In genomic region chr9:129495422-129496186, GRCh38 we compare ENCODE assay signal across 8 cellular contexts.
A peak's percentile ranks its signal among the peaks of the same experiment; 100 is the strongest.
DNase-seq lines count a peak whose midpoint lies in the region; ATAC-seq and TF ChIP-seq lines count a peak whose summit lies in the region.

No MANE protein-coding gene starts in this region.

- no peaks in the 10 kb centered on the region for H3K36me3 Mint-ChIP-seq in natural killer cell treated with Interleukin-12 subunit alpha and Interleukin-12 subunit beta and Interleukin-15 and Interleukin-18, amount 100 ng/mL, for 72 hours
- peaks cover 23 to 36% of the 10 kb centered on the region in 2 donors for H3K36me3 Mint-ChIP-seq in stimulated activated naive B cell treated with anti-CD40 and anti-IgM and Interleukin-4, amounts not matched to agents 10 μg/mL and 1 μg/mL and 100 μg/mL, for 72 hours

- TF ChIP-seq CTCF in fibroblast of villous mesenchyme (IDR thresholded peaks at IDR 0.05; ENCODE audit: insufficient read depth, low read depth, low read length) = no peak

- H3K27me3 ChIP-seq in SJSA1 (replicated peaks) = no peaks in the 10 kb centered on the region

- DNase-seq in DMS53 (lab: John Stamatoyannopoulos, UW) (peak; percentile 95), LHCN-M2 (ENCODE audit: low read depth) (peak; percentile 78), SJSA1 (ENCODE audit: low read depth in 1 of 2, low spot score in 2 of 2) (peak; percentile 72 to 89), fibroblast of villous mesenchyme (ENCODE audit: low read depth) (peak; percentile 91)
- DNase-seq in activated naive CD4-positive, alpha-beta T cell (lab: John Stamatoyannopoulos, UW) = peak; percentile 44 to 78 (median 65)
- DNase-seq in natural killer cell treated with Interleukin-12 subunit alpha and Interleukin-12 subunit beta and Interleukin-15 and Interleukin-18, amount 100 ng/mL, for 72 hours (ENCODE audit: low spot score) = peak; percentile 89
- DNase-seq in stimulated activated naive B cell treated with anti-CD40 and anti-IgM and Interleukin-4, amounts not matched to agents 10 μg/mL and 1 μg/mL and 100 μg/mL, for 72 hours = peak; percentile 70

- peaks cover 14 to 16% of the 10 kb centered on the region in 2 donors for H3K4me1 Mint-ChIP-seq in natural killer cell treated with Interleukin-12 subunit alpha and Interleukin-12 subunit beta and Interleukin-15 and Interleukin-18, amount 100 ng/mL, for 72 hours (ENCODE audit: low read depth in 2 of 2)
- peaks cover 19 to 29% of the 10 kb centered on the region in 2 donors for H3K4me1 Mint-ChIP-seq in stimulated activated naive B cell treated with anti-CD40 and anti-IgM and Interleukin-4, amounts not matched to agents 10 μg/mL and 1 μg/mL and 100 μg/mL, for 72 hours

- H3K36me3 ChIP-seq in SJSA1 = peaks cover 24% of the 10 kb centered on the region

- peaks cover 63% of the 10 kb centered on the region for H3K4me1 ChIP-seq in SJSA1 (replicated peaks)

- H3K9me3 ChIP-seq in SJSA1 (replicated peaks) = no peaks in the 10 kb centered on the region

- peak overlapping the region; percentile 74 for H3K27ac ChIP-seq in SJSA1

- H3K9me3 Mint-ChIP-seq in natural killer cell treated with Interleukin-12 subunit alpha and Interleukin-12 subunit beta and Interleukin-15 and Interleukin-18, amount 100 ng/mL, for 72 hours = no peaks in the 10 kb centered on the region
- no peaks in the 10 kb centered on the region for H3K9me3 Mint-ChIP-seq in stimulated activated naive B cell treated with anti-CD40 and anti-IgM and Interleukin-4, amounts not matched to agents 10 μg/mL and 1 μg/mL and 100 μg/mL, for 72 hours

- peak overlapping the region; percentile 91 for H3K4me3 Mint-ChIP-seq in natural killer cell treated with Interleukin-12 subunit alpha and Interleukin-12 subunit beta and Interleukin-15 and Interleukin-18, amount 100 ng/mL, for 72 hours
- H3K4me3 Mint-ChIP-seq in stimulated activated naive B cell treated with anti-CD40 and anti-IgM and Interleukin-4, amounts not matched to agents 10 μg/mL and 1 μg/mL and 100 μg/mL, for 72 hours = peak overlapping the region; percentile 76 to 79

- H3K4me3 ChIP-seq in SJSA1 = peak overlapping the region; percentile 41
- peak overlapping the region; percentile 70 for H3K4me3 ChIP-seq in fibroblast of villous mesenchyme (ENCODE audit: low read depth, low read length)

- peak; percentile 90 to 92 for ATAC-seq in natural killer cell treated with Interleukin-12 subunit alpha and Interleukin-12 subunit beta and Interleukin-15 and Interleukin-18, amount 100 ng/mL, for 72 hours
- peak; percentile 82 to 88 for ATAC-seq in stimulated activated naive B cell treated with anti-CD40 and anti-IgM and Interleukin-4, amounts not matched to agents 10 μg/mL and 1 μg/mL and 100 μg/mL, for 72 hours (replicated peaks)
- no peak for ATAC-seq in GM18867 (IDR thresholded peaks at IDR 0.05; ENCODE audit: unreplicated experiment)

- H3K27ac Mint-ChIP-seq in natural killer cell treated with Interleukin-12 subunit alpha and Interleukin-12 subunit beta and Interleukin-15 and Interleukin-18, amount 100 ng/mL, for 72 hours = peak overlapping the region; percentile 83 to 90
- H3K27ac Mint-ChIP-seq in stimulated activated naive B cell treated with anti-CD40 and anti-IgM and Interleukin-4, amounts not matched to agents 10 μg/mL and 1 μg/mL and 100 μg/mL, for 72 hours = peak overlapping the region; percentile 38

- no peaks in the 10 kb centered on the region for H3K27me3 Mint-ChIP-seq in natural killer cell treated with Interleukin-12 subunit alpha and Interleukin-12 subunit beta and Interleukin-15 and Interleukin-18, amount 100 ng/mL, for 72 hours
- peaks cover 17 to 23% of the 10 kb centered on the region in 2 donors for H3K27me3 Mint-ChIP-seq in stimulated activated naive B cell treated with anti-CD40 and anti-IgM and Interleukin-4, amounts not matched to agents 10 μg/mL and 1 μg/mL and 100 μg/mL, for 72 hours
